16 cellular contexts compared by ENCODE assay signal in the genomic region with DNA sequence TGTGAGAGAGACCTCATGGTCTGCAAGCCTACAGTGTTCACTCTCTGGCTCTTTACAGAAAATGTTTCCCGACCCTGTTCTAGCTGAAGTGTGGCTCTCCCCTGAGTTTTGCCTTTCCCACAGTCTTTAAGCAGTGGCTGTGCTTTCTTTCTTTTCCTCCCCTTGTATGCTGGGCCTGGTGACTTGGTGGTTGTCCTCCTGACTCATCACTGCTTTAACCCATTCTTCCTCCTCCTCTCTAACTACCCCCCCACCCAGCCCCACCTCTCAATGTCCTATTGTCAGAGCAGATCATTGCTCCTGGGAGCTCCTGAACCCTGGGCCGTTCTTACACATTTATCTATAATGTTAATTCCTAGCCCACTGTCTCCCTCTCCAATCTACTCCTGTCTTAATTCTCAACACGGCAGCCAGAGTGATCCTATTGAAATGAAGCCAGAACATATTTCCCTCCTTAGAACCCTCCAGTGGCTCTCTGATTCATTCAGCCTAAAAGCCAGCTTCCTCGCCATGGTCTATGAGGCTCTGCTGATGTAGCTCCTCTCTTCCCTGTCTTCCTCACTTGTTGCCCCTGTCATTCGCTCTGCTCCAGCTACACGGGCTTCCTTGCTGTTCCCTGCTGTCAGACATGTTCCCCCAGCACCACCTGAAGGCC. TPM values are rescaled to one million over a fixed set of nuclear protein-coding genes. Genes with fewer than 3 reads are reported as not detected.
DNase-seq lines count a peak whose midpoint lies in the region; ATAC-seq and TF ChIP-seq lines count a peak whose summit lies in the region.
"Had no signal": no experiment of that assay in that cellular context is flagged by ENCODE, and none has a peak within 500 bp of the region (broad histone marks: within the 10 kb centered on the region; RNA-seq: fewer than 3 reads in every experiment).

No MANE protein-coding gene starts in this region.

- peaks cover 2 to 4% (median 3%) of the 10 kb centered on the region in 4 donors for H3K4me1 Mint-ChIP-seq in CD4-positive, CD25-positive, alpha-beta regulatory T cell
- H3K4me1 Mint-ChIP-seq in naive thymus-derived CD8-positive, alpha-beta T cell: peaks cover 0 to 3% (median 0%) of the 10 kb centered on the region in 4 donors
- H3K4me1 Mint-ChIP-seq: activated naive CD8-positive, alpha-beta T cell treated with anti-CD3 and anti-CD28 coated beads, Interleukin-2, amount 10 ng/mL, durations not matched to agents 7 days and 5 days had no signal

- H3K4me3 ChIP-seq in CD4-positive, CD25-positive, alpha-beta regulatory T cell (ENCODE audit: low read depth, low read length): no peak overlapping the region
- no peak overlapping the region for H3K4me3 ChIP-seq in gastrocnemius medialis
- H3K4me3 ChIP-seq: HAP-1, uterus had no signal

- H3K4me1 ChIP-seq in CD4-positive, CD25-positive, alpha-beta regulatory T cell (ENCODE audit: control insufficient read depth, insufficient read depth, low read length, poor library complexity, severe bottlenecking): no peaks in the 10 kb centered on the region
- H3K4me1 ChIP-seq in gastrocnemius medialis: peaks cover 4 to 24% of the 10 kb centered on the region in 2 donors
- H3K4me1 ChIP-seq: uterus had no signal

- no peaks in the 10 kb centered on the region for H3K9me3 ChIP-seq in CD4-positive, CD25-positive, alpha-beta regulatory T cell (ENCODE audit: control insufficient read depth in 2 of 2, low read length in 2 of 2)
- no peaks in the 10 kb centered on the region for H3K9me3 ChIP-seq in gastrocnemius medialis
- H3K9me3 ChIP-seq: HAP-1, uterus had no signal

- H3K36me3 ChIP-seq in CD4-positive, CD25-positive, alpha-beta regulatory T cell (ENCODE audit: control insufficient read depth, insufficient read depth, low read length): peaks cover 26% of the 10 kb centered on the region
- no peaks in the 10 kb centered on the region for H3K36me3 ChIP-seq in gastrocnemius medialis
- H3K36me3 ChIP-seq: uterus had no signal

- no peaks in the 10 kb centered on the region for H3K27me3 ChIP-seq in CD4-positive, CD25-positive, alpha-beta regulatory T cell (ENCODE audit: control insufficient read depth, insufficient read depth, low read length)
- H3K27me3 ChIP-seq in gastrocnemius medialis: no peaks in the 10 kb centered on the region
- H3K27me3 ChIP-seq: uterus had no signal

- no peak for TF ChIP-seq POLR2A in gastrocnemius medialis (IDR thresholded peaks at IDR 0.05)

- POLR2A ChIA-PET in naive thymus-derived CD8-positive, alpha-beta T cell (lab: Charles Lee): no interaction called here

- no peak for TF ChIP-seq CTCF in gastrocnemius medialis (IDR thresholded peaks at IDR 0.05 in 4 of 5, conservative IDR thresholded peaks at IDR 0.05 in 1 of 5)

- in situ Hi-C loops in gastrocnemius medialis (cut with MboI; ENCODE audit: low sequenced_read_pairs in 4 of 4): no loop called here

- no peaks in the 10 kb centered on the region for H3K27me3 Mint-ChIP-seq in CD4-positive, CD25-positive, alpha-beta regulatory T cell
- no peaks in the 10 kb centered on the region for H3K27me3 Mint-ChIP-seq in naive thymus-derived CD8-positive, alpha-beta T cell
- H3K27me3 Mint-ChIP-seq: activated naive CD8-positive, alpha-beta T cell treated with anti-CD3 and anti-CD28 coated beads, Interleukin-2, amount 10 ng/mL, durations not matched to agents 7 days and 5 days had no signal

- no peak for ATAC-seq in CD4-positive, CD25-positive, alpha-beta regulatory T cell (ENCODE audit: low read depth in 2 of 2)
- no peak for ATAC-seq in naive thymus-derived CD8-positive, alpha-beta T cell
- no peak for ATAC-seq in HG03520 (IDR thresholded peaks at IDR 0.05; ENCODE audit: unreplicated experiment)
- ATAC-seq in gastrocnemius medialis: no peak

- peak overlapping the region in 2 of 3 donors; percentile 40 to 87 for H3K27ac Mint-ChIP-seq in CD4-positive, CD25-positive, alpha-beta regulatory T cell
- peak overlapping the region in 9 of 10 donors; percentile 47 to 91 (median 66) for H3K27ac Mint-ChIP-seq in naive thymus-derived CD8-positive, alpha-beta T cell
- H3K27ac Mint-ChIP-seq: activated naive CD8-positive, alpha-beta T cell treated with anti-CD3 and anti-CD28 coated beads, Interleukin-2, amount 10 ng/mL, durations not matched to agents 7 days and 5 days had no signal

- intact Hi-C loops in gastrocnemius medialis (cut with DNase I; ENCODE audit: low total_unique reads): loop anchor here (5.0 to 10.0 kb wide), 2 partner anchors 572 to 835 kb away; partner anchors contain the start of gene TMEM178B

- no peak for DNase-seq in CD4-positive, CD25-positive, alpha-beta regulatory T cell
- DNase-seq in HT1080 (ENCODE audit: low read depth): peak; percentile 79
- peak; percentile 23 for DNase-seq in astrocyte of the hippocampus (ENCODE audit: low read depth, low spot score)
- DNase-seq in naive thymus-derived CD8-positive, alpha-beta T cell: no peak
- DNase-seq in LoVo (ENCODE audit: low spot score): no peak
- no peak for DNase-seq in NCI-H2227 treated with DMSO at 0.1 percent for 48 hours (lab: John Stamatoyannopoulos, UW)
- DNase-seq in gastrocnemius medialis: no peak
- DNase-seq: activated CD8-positive, alpha-beta memory T cell treated with anti-CD3 and anti-CD28 coated beads, Interleukin-2, amount 50 U/mL, for 48 hours; activated naive CD8-positive, alpha-beta T cell treated with anti-CD3 and anti-CD28 coated beads, Interleukin-2, amount 10 ng/mL, durations not matched to agents 7 days and 5 days; caudate nucleus; NCI-H1694; SHP77 treated with DMSO at 0.1 percent for 48 hours; T-helper 2 cell; uterus had no signal

- no peak overlapping the region for H3K27ac ChIP-seq in CD4-positive, CD25-positive, alpha-beta regulatory T cell (ENCODE audit: insufficient read depth, low read length, poor library complexity, severe bottlenecking)
- no peak overlapping the region for H3K27ac ChIP-seq in gastrocnemius medialis
- H3K27ac ChIP-seq: uterus had no signal

- peaks cover 8% of the 10 kb centered on the region for H3K36me3 Mint-ChIP-seq in CD4-positive, CD25-positive, alpha-beta regulatory T cell
- peaks cover 0 to 29% (median 0%) of the 10 kb centered on the region in 3 donors for H3K36me3 Mint-ChIP-seq in naive thymus-derived CD8-positive, alpha-beta T cell

- H3K9me3 Mint-ChIP-seq in CD4-positive, CD25-positive, alpha-beta regulatory T cell: no peaks in the 10 kb centered on the region
- no peaks in the 10 kb centered on the region for H3K9me3 Mint-ChIP-seq in naive thymus-derived CD8-positive, alpha-beta T cell
- H3K9me3 Mint-ChIP-seq: activated naive CD8-positive, alpha-beta T cell treated with anti-CD3 and anti-CD28 coated beads, Interleukin-2, amount 10 ng/mL, durations not matched to agents 7 days and 5 days had no signal

- H3K4me3 Mint-ChIP-seq in CD4-positive, CD25-positive, alpha-beta regulatory T cell: no peak overlapping the region
- no peak overlapping the region for H3K4me3 Mint-ChIP-seq in naive thymus-derived CD8-positive, alpha-beta T cell
- H3K4me3 Mint-ChIP-seq: activated naive CD8-positive, alpha-beta T cell treated with anti-CD3 and anti-CD28 coated beads, Interleukin-2, amount 10 ng/mL, durations not matched to agents 7 days and 5 days had no signal

RNA-seq across cellular contexts. Expression of gene DENND11, which starts 55.0 kb away (rescaled TPM):
- 47.7 TPM for total RNA-seq in CD4-positive, CD25-positive, alpha-beta regulatory T cell
- polyA plus RNA-seq in CD4-positive, CD25-positive, alpha-beta regulatory T cell: 10 to 100 TPM; 10.8 to 14.5 (median 11.1) TPM
- total RNA-seq in HT1080 (2014; rRNA removed; shearing (Covaris generic)): 12.5 and 15.7 TPM in 2 replicates
- 9.1 and 12.6 TPM in 2 replicates for polyA plus RNA-seq in HT1080 (2015; cell fraction: cytosol; rRNA removed)
- 33.4 and 33.9 TPM in 2 replicates for polyA plus RNA-seq in HT1080 (2015; cell fraction: nucleus; rRNA removed)
- total RNA-seq in naive thymus-derived CD8-positive, alpha-beta T cell: 10 to 100 TPM; 65.4 to 68.0 TPM
- polyA plus RNA-seq in naive thymus-derived CD8-positive, alpha-beta T cell: 10 to 100 TPM; 16.4 to 30.0 (median 20.3) TPM
- total RNA-seq in gastrocnemius medialis: 1 to 10 TPM; 4.9 to 8.2 (median 6.7) TPM

Comparison
In these comparisons a context has a peak if more than half of its experiments do, and no peak if none do; other contexts are left out.
1. DNase-seq: peak in HT1080 (single experiment) and astrocyte of the hippocampus (single experiment); none in CD4-positive, CD25-positive, alpha-beta regulatory T cell (0 of 3), naive thymus-derived CD8-positive, alpha-beta T cell (0 of 10), LoVo (single experiment), NCI-H2227 treated with DMSO at 0.1 percent for 48 hours (single experiment) and gastrocnemius medialis (0 of 2).